In the genomic region with DNA sequence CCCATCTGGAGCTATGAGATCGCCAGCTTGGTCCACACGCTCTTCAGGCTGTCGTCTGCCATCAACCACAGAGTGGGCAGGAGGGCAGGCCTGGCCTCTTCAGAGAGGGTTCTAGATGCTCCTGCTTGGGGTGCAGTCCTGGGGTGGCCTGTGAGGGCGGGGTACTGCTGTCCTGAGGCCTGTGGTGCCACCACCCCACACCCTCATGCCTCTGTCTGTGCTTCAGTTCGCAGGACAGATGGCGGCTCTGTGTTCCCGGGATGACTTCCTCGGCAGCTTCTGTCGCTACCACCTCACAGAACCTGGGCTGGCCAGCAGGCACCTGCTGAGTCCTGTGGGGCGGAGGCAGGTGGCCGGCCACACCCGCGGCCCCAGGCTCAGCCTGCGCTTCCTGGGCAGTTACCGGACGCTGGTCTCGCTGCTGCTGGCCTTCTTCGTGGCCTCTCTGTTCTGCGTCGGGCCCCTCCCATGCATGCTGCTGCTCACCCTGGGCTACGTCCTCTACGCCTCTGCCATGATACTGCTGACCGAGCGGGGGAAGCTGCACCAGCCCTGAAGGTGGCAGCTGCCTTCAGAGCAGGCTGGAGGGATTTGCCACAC, we compare ENCODE assay signal across 12 cellular contexts. TPM values are rescaled to one million over a fixed set of nuclear protein-coding genes. Genes with fewer than 3 reads are reported as not detected.
"Had no signal": no experiment of that assay in that cellular context is flagged by ENCODE, and none has a peak within 500 bp of the region (broad histone marks: within the 10 kb centered on the region; RNA-seq: fewer than 3 reads in every experiment).

No MANE protein-coding gene starts in this region.

RNA-seq across cellular contexts. Expression of gene TUBA3D, which starts 44.1 kb away (rescaled TPM):
- total RNA-seq: activated CD4-positive, alpha-beta memory T cell treated with anti-CD3 and anti-CD28 coated beads, Interleukin-2, amount 10 ng/mL, durations not matched to agents 7 days and 5 days; activated CD4-positive, alpha-beta T cell treated with anti-CD3 and anti-CD28 coated beads, Interleukin-2, amount 10 ng/mL, durations not matched to agents 7 days and 5 days; activated T-cell treated with anti-CD3 and anti-CD28 coated beads, Interleukin-2, amount 50 U/mL, for 72 hours; aorta; body of pancreas; cardiac muscle cell; cerebellum; dermis blood vessel endothelial cell; esophagus muscularis mucosa; foreskin keratinocyte; T-helper 1 cell treated with Interleukin-12 subunit alpha and Interleukin-12 subunit beta and Interleukin-4 antibody, amounts not matched to agents 30 ng/mL and 1 ng/mL, for 36 hours; T-helper 2 cell treated with Interferon-gamma antibody and Interleukin-4, amounts not matched to agents 100 ng/mL and 5 ng/mL, for 36 hours had no signal
- polyA plus RNA-seq: foreskin keratinocyte had no signal
